9 cellular contexts compared by ENCODE assay signal in genomic region chr10:121668336-121669009, GRCh38.
DNase-seq lines count a peak whose midpoint lies in the region; ATAC-seq, FAIRE-seq and TF ChIP-seq lines count a peak whose summit lies in the region.
"Had no signal": no experiment of that assay in that cellular context is flagged by ENCODE, and none has a peak within 500 bp of the region (broad histone marks: within the 10 kb centered on the region; RNA-seq: fewer than 3 reads in every experiment).

No MANE protein-coding gene starts in this region.

- H3K27me3 ChIP-seq in KMS-11 (ENCODE audit: insufficient read depth, low read depth) (no peaks in the 10 kb centered on the region), body of pancreas (no peaks in the 10 kb centered on the region), stomach smooth muscle (ENCODE audit: control insufficient read depth in 1 of 2, insufficient read depth in 2 of 2, low read length in 2 of 2) (no peaks in the 10 kb centered on the region)

- no peak for TF ChIP-seq CTCF in KMS-11 (conservative IDR thresholded peaks at IDR 0.05; ENCODE audit: low read depth, low read length)
- no peak for TF ChIP-seq CTCF in body of pancreas (IDR thresholded peaks at IDR 0.05)

- H3K4me1 ChIP-seq in KMS-11 (ENCODE audit: low read depth, poor library complexity, severe bottlenecking) (peaks cover 7% of the 10 kb centered on the region), body of pancreas (peaks cover 15% of the 10 kb centered on the region), stomach smooth muscle (ENCODE audit: control insufficient read depth, insufficient read depth, low read length) (peaks cover 31% of the 10 kb centered on the region)

- WGBS in body of pancreas, 2 donors: 14 to 15% methylated on average over 8 of the region's 8 CpGs

- H3K27ac ChIP-seq in KMS-11 (no peak overlapping the region), body of pancreas (peak overlapping the region in 3 of 4 donors; percentile 57 to 68 (median 67)), stomach smooth muscle (ENCODE audit: low read length) (peak overlapping the region; percentile 84)

- peak; percentile 89 for ATAC-seq in body of pancreas
- ATAC-seq: natural killer cell treated with Interleukin-12 subunit alpha and Interleukin-12 subunit beta and Interleukin-15 and Interleukin-18, amount 100 ng/mL, for 72 hours had no signal

- FAIRE-seq in GM19239 (lab: Jason Lieb, UNC): no peak

- H3K4me3 ChIP-seq in KMS-11 (IDR thresholded peaks at IDR 0.05; ENCODE audit: insufficient read depth, low read depth, low read length): no peak overlapping the region
- no peak overlapping the region for H3K4me3 ChIP-seq in body of pancreas
- peak overlapping the region; percentile 40 to 56 for H3K4me3 ChIP-seq in stomach smooth muscle (ENCODE audit: low read length in 2 of 2)

- H3K4me2 ChIP-seq in KMS-11: no peak overlapping the region

- no peak for TF ChIP-seq POLR2A in body of pancreas (IDR thresholded peaks at IDR 0.05)

- no peaks in the 10 kb centered on the region for H3K36me3 ChIP-seq in KMS-11 (ENCODE audit: insufficient read depth)
- no peaks in the 10 kb centered on the region for H3K36me3 ChIP-seq in body of pancreas (replicated peaks in 1 of 2; ENCODE audit: insufficient read depth in 1 of 2, low read depth in 2 of 2)
- no peaks in the 10 kb centered on the region for H3K36me3 ChIP-seq in stomach smooth muscle (ENCODE audit: control insufficient read depth in 2 of 2, insufficient read depth in 2 of 2, low read length in 2 of 2)

- H3K79me2 ChIP-seq in KMS-11 (ENCODE audit: insufficient read depth, low read depth): no peaks in the 10 kb centered on the region

- H3K9ac ChIP-seq in KMS-11 (no peak overlapping the region), stomach smooth muscle (ENCODE audit: low read length in 2 of 2) (peak overlapping the region; percentile 29 to 56)

- DNase-seq in body of pancreas: peak; percentile 45 to 70 (median 66)
- peak; percentile 36 for DNase-seq in inferior parietal cortex (ENCODE audit: extremely low spot score)
- no peak for DNase-seq in GM19239 (ENCODE audit: insufficient read length, low spot score)
- DNase-seq in NCI-H774 (lab: John Stamatoyannopoulos, UW): no peak
- DNase-seq in NAMALWA (ENCODE audit: low spot score): no peak
- no peak for DNase-seq in activated CD8-positive, alpha-beta memory T cell treated with anti-CD3 and anti-CD28 coated beads, Interleukin-2, amount 50 U/mL, for 4 hours

- 0 out of 2 replicates have a peak overlapping the region, but pooled peaks have one; percentile 10 for H2AFZ ChIP-seq in KMS-11 (ENCODE audit: low read depth)

- H4K20me1 ChIP-seq in KMS-11 (ENCODE audit: insufficient read depth): no peaks in the 10 kb centered on the region

- intact Hi-C loops in body of pancreas (cut with DNase I): no loop called here

- H3K9me3 ChIP-seq in body of pancreas: no peaks in the 10 kb centered on the region
- H3K9me3 ChIP-seq in stomach smooth muscle (ENCODE audit: control insufficient read depth in 2 of 2, low read length in 2 of 2): peaks cover 0 to 6% of the 10 kb centered on the region in 2 donors

Comparison
In these comparisons a context has a peak if more than half of its experiments do, and no peak if none do; other contexts are left out.
1. H3K4me3 ChIP-seq: peak in stomach smooth muscle (2 of 2); none in KMS-11 (single experiment) and body of pancreas (0 of 2).
2. DNase-seq: peak in body of pancreas (4 of 4) and inferior parietal cortex (single experiment); none in GM19239 (single experiment), NCI-H774 (single experiment), NAMALWA (single experiment) and activated CD8-positive, alpha-beta memory T cell treated with anti-CD3 and anti-CD28 coated beads, Interleukin-2, amount 50 U/mL, for 4 hours (single experiment).